8 cellular contexts compared by ENCODE assay signal in genomic region chr1:31925824-31926223, GRCh38. TPM values are rescaled to one million over a fixed set of nuclear protein-coding genes. Genes with fewer than 3 reads are reported as not detected.
DNase-seq lines count a peak whose midpoint lies in the region; ATAC-seq, FAIRE-seq and TF ChIP-seq lines count a peak whose summit lies in the region.
"Not testable (repeated sequence)": the region's sequence is repeated elsewhere in the genome, so short reads cannot be mapped to it uniquely, and the experiment has no call there.

No MANE protein-coding gene starts in this region.

- not testable (repeated sequence) for H3K9me2 ChIP-seq in DOHH2 (replicated peaks; ENCODE audit: control insufficient read depth, low read length)

- peaks cover 27% of the 10 kb centered on the region for H4K20me1 ChIP-seq in DOHH2 (ENCODE audit: control insufficient read depth, insufficient read depth, low read depth, low read length)

- H3K27me3 Mint-ChIP-seq in T-cell; activated CD8-positive, alpha-beta T cell treated with anti-CD3 and anti-CD28 coated beads, Interleukin-2, amount 10 ng/mL, durations not matched to agents 7 days and 5 days (ENCODE audit: low read depth); activated naive CD4-positive, alpha-beta T cell treated with anti-CD3 and anti-CD28 coated beads, Interleukin-2, amount 50 U/mL, for 24 hours; natural killer cell (ENCODE audit: low read depth in 2 of 2); stimulated activated naive CD8-positive, alpha-beta T cell treated with anti-CD3 and anti-CD28 coated beads, Interleukin-15, Interleukin-2, amounts not matched to agents 100 ng/mL and 50 ng/mL, for 24 hours: not testable (repeated sequence)

- CTCF ChIA-PET in A549 (lab: Yijun Ruan, JAX) (interaction anchor here (0.9 to 2.3 kb wide), 4 partner anchors 13 to 38 kb away, joined by 3 to 10 read pairs (median 4); no protein-coding TSS in a partner anchor), T-cell (lab: Charles Lee) (interaction anchor here (0.7 to 2.0 kb wide), 10 partner anchors 9 to 95 kb away, joined by 3 to 5 read pairs (median 3); partner anchors contain the start of gene PTP4A2 (in 1 of the 2))
- CTCF ChIA-PET in activated CD8-positive, alpha-beta T cell treated with anti-CD3 and anti-CD28 coated beads, Interleukin-2, amount 10 ng/mL, durations not matched to agents 7 days and 5 days (lab: Charles Lee) = interaction anchor here (0.6 to 3.7 kb wide), 14 partner anchors 9 to 324 kb away, joined by 3 to 18 read pairs (median 5); partner anchors contain the start of gene PTP4A2

- not testable (repeated sequence) for TF ChIP-seq RAD21 in A549 (conservative IDR thresholded peaks at IDR 0.05 in 1 of 2, IDR thresholded peaks at IDR 0.05 in 1 of 2)

- peaks cover 35% of the 10 kb centered on the region for H3F3A ChIP-seq in DOHH2 (ENCODE audit: control insufficient read depth, insufficient read depth)

- DNase-seq in A549 (ENCODE audit: low read depth in 1 of 2, low spot score in 1 of 2); T-cell; activated CD8-positive, alpha-beta T cell treated with anti-CD3 and anti-CD28 coated beads, Interleukin-2, amount 10 ng/mL, durations not matched to agents 7 days and 5 days; effector memory CD4-positive, alpha-beta T cell; natural killer cell: not testable (repeated sequence)

- H3K4me1 Mint-ChIP-seq in T-cell (peaks cover 86 to 93% (median 87%) of the 10 kb centered on the region in 3 donors), natural killer cell (peaks cover 70 to 79% of the 10 kb centered on the region in 2 donors)
- H3K4me1 Mint-ChIP-seq in activated CD8-positive, alpha-beta T cell treated with anti-CD3 and anti-CD28 coated beads, Interleukin-2, amount 10 ng/mL, durations not matched to agents 7 days and 5 days (ENCODE audit: low read depth) = peaks cover 85% of the 10 kb centered on the region
- peaks cover 87% of the 10 kb centered on the region for H3K4me1 Mint-ChIP-seq in activated naive CD4-positive, alpha-beta T cell treated with anti-CD3 and anti-CD28 coated beads, Interleukin-2, amount 50 U/mL, for 24 hours
- H3K4me1 Mint-ChIP-seq in stimulated activated naive CD8-positive, alpha-beta T cell treated with anti-CD3 and anti-CD28 coated beads, Interleukin-15, Interleukin-2, amounts not matched to agents 100 ng/mL and 50 ng/mL, for 24 hours (ENCODE audit: low read depth) = peaks cover 97% of the 10 kb centered on the region

- TF ChIP-seq CTCF in A549 (IDR thresholded peaks at IDR 0.05); DOHH2 (IDR thresholded peaks at IDR 0.05; ENCODE audit: low read depth, low read length, poor library complexity, severe bottlenecking); natural killer cell (IDR thresholded peaks at IDR 0.05): not testable (repeated sequence)

- peaks cover 100% of the 10 kb centered on the region for H3K79me2 ChIP-seq in DOHH2 (ENCODE audit: control insufficient read depth, low read length)

- POLR2A ChIA-PET in A549 (lab: Yijun Ruan, JAX) = not testable (repeated sequence)
- POLR2A ChIA-PET in T-cell (lab: Charles Lee) = interaction anchor here (0.5 to 1.3 kb wide), 9 partner anchors 9 to 83 kb away, joined by 3 to 9 read pairs (median 4); no protein-coding TSS in a partner anchor
- POLR2A ChIA-PET in activated CD8-positive, alpha-beta T cell treated with anti-CD3 and anti-CD28 coated beads, Interleukin-2, amount 10 ng/mL, durations not matched to agents 7 days and 5 days (lab: Charles Lee) = interaction anchor here (0.6 to 3.8 kb wide), 8 partner anchors 9 to 99 kb away, joined by 3 to 30 read pairs (median 7); partner anchors contain the start of gene PTP4A2

- H3K9me3 Mint-ChIP-seq in T-cell; activated CD8-positive, alpha-beta T cell treated with anti-CD3 and anti-CD28 coated beads, Interleukin-2, amount 10 ng/mL, durations not matched to agents 7 days and 5 days (ENCODE audit: insufficient read depth); activated naive CD4-positive, alpha-beta T cell treated with anti-CD3 and anti-CD28 coated beads, Interleukin-2, amount 50 U/mL, for 24 hours; natural killer cell; stimulated activated naive CD8-positive, alpha-beta T cell treated with anti-CD3 and anti-CD28 coated beads, Interleukin-15, Interleukin-2, amounts not matched to agents 100 ng/mL and 50 ng/mL, for 24 hours: not testable (repeated sequence)

- peaks cover 69% of the 10 kb centered on the region for H3K36me3 ChIP-seq in DOHH2 (ENCODE audit: control insufficient read depth, low read length)
- H3K36me3 ChIP-seq in effector memory CD4-positive, alpha-beta T cell (ENCODE audit: control insufficient read depth, insufficient read depth, low read length) = not testable (repeated sequence)

- H3K4me2 ChIP-seq in A549 (peak overlapping the region; percentile 60), DOHH2 (ENCODE audit: low read length) (peak overlapping the region; percentile 70)

- peak overlapping the region in 1 of 2 experiments; percentile 16; a peak in 3 of 6 replicates for H3K27ac ChIP-seq in A549
- H3K27ac ChIP-seq in DOHH2 (ENCODE audit: low read depth, low read length) = peak overlapping the region; percentile 87
- not testable (repeated sequence) for H3K27ac ChIP-seq in effector memory CD4-positive, alpha-beta T cell (ENCODE audit: insufficient read depth, low read length, poor library complexity, severe bottlenecking)

- H3K4me1 ChIP-seq in A549 (peaks cover 94% of the 10 kb centered on the region), DOHH2 (ENCODE audit: control insufficient read depth, low read length) (peaks cover 88% of the 10 kb centered on the region)
- peaks cover 43% of the 10 kb centered on the region for H3K4me1 ChIP-seq in effector memory CD4-positive, alpha-beta T cell (ENCODE audit: control insufficient read depth, insufficient read depth, low read length, poor library complexity, severe bottlenecking)

- H3K4me3 Mint-ChIP-seq in T-cell (peak overlapping the region; percentile 66 to 89 (median 68)), natural killer cell (peak overlapping the region; percentile 86)
- H3K4me3 Mint-ChIP-seq in activated CD8-positive, alpha-beta T cell treated with anti-CD3 and anti-CD28 coated beads, Interleukin-2, amount 10 ng/mL, durations not matched to agents 7 days and 5 days = peak overlapping the region; percentile 65
- H3K4me3 Mint-ChIP-seq in activated naive CD4-positive, alpha-beta T cell treated with anti-CD3 and anti-CD28 coated beads, Interleukin-2, amount 50 U/mL, for 24 hours = peak overlapping the region; percentile 66
- H3K4me3 Mint-ChIP-seq in stimulated activated naive CD8-positive, alpha-beta T cell treated with anti-CD3 and anti-CD28 coated beads, Interleukin-15, Interleukin-2, amounts not matched to agents 100 ng/mL and 50 ng/mL, for 24 hours = peak overlapping the region; percentile 68

- not testable (repeated sequence) for H3K9me3 ChIP-seq in A549; DOHH2 (ENCODE audit: control insufficient read depth, insufficient read depth, low read length); effector memory CD4-positive, alpha-beta T cell (ENCODE audit: control insufficient read depth, low read length)

- ATAC-seq in A549; T-cell (replicated peaks in 1 of 4); activated CD8-positive, alpha-beta T cell treated with anti-CD3 and anti-CD28 coated beads, Interleukin-2, amount 10 ng/mL, durations not matched to agents 7 days and 5 days; natural killer cell: not testable (repeated sequence)

- not testable (repeated sequence) for H3K4me3 ChIP-seq in A549
- H3K4me3 ChIP-seq in DOHH2 (ENCODE audit: low read length) = peak overlapping the region; percentile 57
- peak overlapping the region; percentile 18 for H3K4me3 ChIP-seq in effector memory CD4-positive, alpha-beta T cell (ENCODE audit: insufficient read depth, low read depth, low read length, poor library complexity, severe bottlenecking)

- not testable (repeated sequence) for TF ChIP-seq EP300 in A549 (IDR thresholded peaks at IDR 0.05)

- peaks cover 13% of the 10 kb centered on the region for H3K36me3 Mint-ChIP-seq in T-cell
- H3K36me3 Mint-ChIP-seq in activated CD8-positive, alpha-beta T cell treated with anti-CD3 and anti-CD28 coated beads, Interleukin-2, amount 10 ng/mL, durations not matched to agents 7 days and 5 days (ENCODE audit: low read depth) = peaks cover 56% of the 10 kb centered on the region
- not testable (repeated sequence) for H3K36me3 Mint-ChIP-seq in activated naive CD4-positive, alpha-beta T cell treated with anti-CD3 and anti-CD28 coated beads, Interleukin-2, amount 50 U/mL, for 24 hours; natural killer cell
- H3K36me3 Mint-ChIP-seq in stimulated activated naive CD8-positive, alpha-beta T cell treated with anti-CD3 and anti-CD28 coated beads, Interleukin-15, Interleukin-2, amounts not matched to agents 100 ng/mL and 50 ng/mL, for 24 hours (ENCODE audit: low read depth) = peaks cover 39% of the 10 kb centered on the region

- WGBS in A549 (ENCODE audit: missing lambda C conversion rate) = 73% methylated on average over 13 of the region's 13 CpGs

- intact Hi-C loops in natural killer cell (cut with micrococcal nuclease) = loop anchor here (5.0 kb wide), 1 partner anchor 36 kb away; no protein-coding TSS in a partner anchor

- H3K27ac Mint-ChIP-seq in T-cell (peak overlapping the region; percentile 78), natural killer cell (peak overlapping the region; percentile 86 to 99)
- peak overlapping the region; percentile 79 for H3K27ac Mint-ChIP-seq in activated CD8-positive, alpha-beta T cell treated with anti-CD3 and anti-CD28 coated beads, Interleukin-2, amount 10 ng/mL, durations not matched to agents 7 days and 5 days
- peak overlapping the region; percentile 99 for H3K27ac Mint-ChIP-seq in activated naive CD4-positive, alpha-beta T cell treated with anti-CD3 and anti-CD28 coated beads, Interleukin-2, amount 50 U/mL, for 24 hours
- H3K27ac Mint-ChIP-seq in stimulated activated naive CD8-positive, alpha-beta T cell treated with anti-CD3 and anti-CD28 coated beads, Interleukin-15, Interleukin-2, amounts not matched to agents 100 ng/mL and 50 ng/mL, for 24 hours = peak overlapping the region; percentile 87

- H3K27me3 ChIP-seq in DOHH2 (ENCODE audit: control insufficient read depth, low read length); effector memory CD4-positive, alpha-beta T cell (replicated peaks; ENCODE audit: control insufficient read depth, insufficient read depth, low read length, poor library complexity, severe bottlenecking): not testable (repeated sequence)

- FAIRE-seq in A549 (lab: Jason Lieb, UNC) = not testable (repeated sequence)

- not testable (repeated sequence) for TF ChIP-seq POLR2A in A549 (IDR thresholded peaks at IDR 0.05; ENCODE audit: low read length)

RNA-seq across cellular contexts. Expression of gene PTP4A2, which starts 12.3 kb away (rescaled TPM):
- polyA plus RNA-seq in A549 (2011; rRNA removed) (504 and 563 TPM in 2 replicates), A549 (2017; fragmentation: RNase III; extraction: RNeasy Plus Mini Kit Qiagen cat#74134 plus additional on column Dnase treatment) (234 to 263 TPM (median 246 TPM) in 3 replicates)
- polyA plus RNA-seq in A549 (2012; cell fraction: cytosol; rRNA removed) = 49.1 and 51.5 TPM in 2 replicates
- 13.1 and 17.8 TPM in 2 replicates for polyA plus RNA-seq in A549 (2012; cell fraction: nucleus; rRNA removed)
- 385 and 443 TPM in 2 replicates for polyA minus RNA-seq in A549 (2011; rRNA and poly(A)+ RNA removed)
- total RNA-seq in T-cell (100 to 1,000 TPM; 187 to 341 (median 224) TPM), natural killer cell (100 to 1,000 TPM; 435 to 527 (median 443) TPM)
- total RNA-seq in activated CD8-positive, alpha-beta T cell treated with anti-CD3 and anti-CD28 coated beads, Interleukin-2, amount 10 ng/mL, durations not matched to agents 7 days and 5 days = 100 to 1,000 TPM; 409 to 419 TPM
